In genomic region chr7:139769066-139769465, GRCh38 we compare ENCODE assay signal across 16 cellular contexts. TPM values are rescaled to one million over a fixed set of nuclear protein-coding genes. Genes with fewer than 3 reads are reported as not detected.
DNase-seq lines count a peak whose midpoint lies in the region; ATAC-seq, FAIRE-seq and TF ChIP-seq lines count a peak whose summit lies in the region.
"Had no signal": no experiment of that assay in that cellular context is flagged by ENCODE, and none has a peak within 500 bp of the region (broad histone marks: within the 10 kb centered on the region; RNA-seq: fewer than 3 reads in every experiment).

No MANE protein-coding gene starts in this region.

- ATAC-seq in left ventricle myocardium superior (no peak), GM21423 (IDR thresholded peaks at IDR 0.05; ENCODE audit: unreplicated experiment) (no peak)

- peaks cover 0 to 84% of the 10 kb centered on the region in 2 donors for H3K4me1 ChIP-seq in right atrium auricular region

- H3K27me3 ChIP-seq in right atrium auricular region, result no peaks in the 10 kb centered on the region

- DNase-seq in right atrium auricular region (ENCODE audit: low spot score), result peak; percentile 21
- DNase-seq in left ventricle myocardium superior, result no peak
- no peak for DNase-seq in activated CD4-positive, alpha-beta memory T cell treated with anti-CD3 and anti-CD28 coated beads for 36 hours
- DNase-seq in islet precursor cell, result peak; percentile 27
- no peak for DNase-seq in substantia nigra (lab: John Stamatoyannopoulos, UW)
- no peak for DNase-seq in NCI-H2029 treated with DMSO at 0.1 percent for 48 hours (lab: John Stamatoyannopoulos, UW)
- no peak for DNase-seq in H54 (ENCODE audit: insufficient read length, low spot score)
- DNase-seq: activated CD4-positive, alpha-beta T cell treated with anti-CD3 and anti-CD28 coated beads, Interleukin-2, amount 50 U/mL, for 4 hours; central memory CD4-positive, alpha-beta T cell; foreskin fibroblast; GOT3; NCI-H146; NCI-H446 treated with DMSO at 0.1 percent for 48 hours; SHP77 treated with DMSO at 0.1 percent for 48 hours; T1000 had no signal

- intact Hi-C loops in left ventricle myocardium superior (cut with micrococcal nuclease), result no loop called here
- intact Hi-C loops in activated CD4-positive, alpha-beta memory T cell treated with anti-CD3 and anti-CD28 coated beads for 36 hours (cut with micrococcal nuclease), result no loop called here

- TF ChIP-seq CTCF in right atrium auricular region (IDR thresholded peaks at IDR 0.05), result no peak

- no peaks in the 10 kb centered on the region for H3K9me3 Mint-ChIP-seq in activated CD4-positive, alpha-beta memory T cell treated with anti-CD3 and anti-CD28 coated beads for 36 hours

- H3K4me3 Mint-ChIP-seq in activated CD4-positive, alpha-beta memory T cell treated with anti-CD3 and anti-CD28 coated beads for 36 hours, result no peak overlapping the region

- H3K27ac Mint-ChIP-seq in activated CD4-positive, alpha-beta memory T cell treated with anti-CD3 and anti-CD28 coated beads for 36 hours, result peak overlapping the region; percentile 18

- H3K4me1 Mint-ChIP-seq in activated CD4-positive, alpha-beta memory T cell treated with anti-CD3 and anti-CD28 coated beads for 36 hours (ENCODE audit: low read depth), result peaks cover 68% of the 10 kb centered on the region

- no peaks in the 10 kb centered on the region for H3K9me3 ChIP-seq in right atrium auricular region

- H3K36me3 ChIP-seq in right atrium auricular region, result no peaks in the 10 kb centered on the region

- H3K4me3 ChIP-seq in right atrium auricular region, result no peak overlapping the region

- no peak overlapping the region for H3K27ac ChIP-seq in right atrium auricular region
- peak overlapping the region; percentile 43 for H3K27ac ChIP-seq in substantia nigra (ENCODE audit: low read depth, low read length, poor library complexity, severe bottlenecking)

- no peak for TF ChIP-seq POLR2A in H54 (IDR thresholded peaks at IDR 0.05; ENCODE audit: low read depth, low read length)

- POLR2A ChIA-PET in activated CD4-positive, alpha-beta memory T cell treated with anti-CD3 and anti-CD28 coated beads for 36 hours (lab: Charles Lee), result interaction anchor here (1.3 to 2.2 kb wide), 2 partner anchors 8 to 88 kb away, joined by 3 to 8 read pairs; no protein-coding TSS in a partner anchor

- H3K27me3 Mint-ChIP-seq in activated CD4-positive, alpha-beta memory T cell treated with anti-CD3 and anti-CD28 coated beads for 36 hours, result no peaks in the 10 kb centered on the region

- no peak for FAIRE-seq in H54 (lab: Jason Lieb, UNC)

- CTCF ChIA-PET in activated CD4-positive, alpha-beta memory T cell treated with anti-CD3 and anti-CD28 coated beads for 36 hours (lab: Charles Lee), result interaction anchor here (6.9 kb wide), 1 partner anchor 123 kb away, joined by 34 read pairs; no protein-coding TSS in a partner anchor

- no peaks in the 10 kb centered on the region for H3K36me3 Mint-ChIP-seq in activated CD4-positive, alpha-beta memory T cell treated with anti-CD3 and anti-CD28 coated beads for 36 hours

RNA-seq across cellular contexts. Expression of gene HIPK2, which starts 8.7 kb away (rescaled TPM):
- total RNA-seq in right atrium auricular region (100 to 1,000 TPM in 1 of 2 donors, 10 to 100 TPM in 1; 87.0 to 131 TPM), left ventricle myocardium superior (103 TPM)
- 10 to 100 TPM; 18.9 to 19.1 TPM for total RNA-seq in activated CD4-positive, alpha-beta memory T cell treated with anti-CD3 and anti-CD28 coated beads for 36 hours

RNA-seq across cellular contexts. Expression of gene TBXAS1, which starts 60.0 kb away (rescaled TPM):
- total RNA-seq in right atrium auricular region (10 to 100 TPM in 1 of 2 donors, 1 to 10 TPM in 1; 4.6 to 15.3 TPM), left ventricle myocardium superior (5.0 TPM)
- total RNA-seq in activated CD4-positive, alpha-beta memory T cell treated with anti-CD3 and anti-CD28 coated beads for 36 hours, result 1 to 10 TPM; 4.8 to 5.3 TPM

Comparison
In these comparisons a context has a peak if more than half of its experiments do, and no peak if none do; other contexts are left out.
1. DNase-seq: peak in right atrium auricular region (single experiment) and islet precursor cell (single experiment); none in left ventricle myocardium superior (single experiment), activated CD4-positive, alpha-beta memory T cell treated with anti-CD3 and anti-CD28 coated beads for 36 hours (single experiment), substantia nigra (0 of 49), NCI-H2029 treated with DMSO at 0.1 percent for 48 hours (single experiment) and H54 (single experiment).